In the genomic region with DNA sequence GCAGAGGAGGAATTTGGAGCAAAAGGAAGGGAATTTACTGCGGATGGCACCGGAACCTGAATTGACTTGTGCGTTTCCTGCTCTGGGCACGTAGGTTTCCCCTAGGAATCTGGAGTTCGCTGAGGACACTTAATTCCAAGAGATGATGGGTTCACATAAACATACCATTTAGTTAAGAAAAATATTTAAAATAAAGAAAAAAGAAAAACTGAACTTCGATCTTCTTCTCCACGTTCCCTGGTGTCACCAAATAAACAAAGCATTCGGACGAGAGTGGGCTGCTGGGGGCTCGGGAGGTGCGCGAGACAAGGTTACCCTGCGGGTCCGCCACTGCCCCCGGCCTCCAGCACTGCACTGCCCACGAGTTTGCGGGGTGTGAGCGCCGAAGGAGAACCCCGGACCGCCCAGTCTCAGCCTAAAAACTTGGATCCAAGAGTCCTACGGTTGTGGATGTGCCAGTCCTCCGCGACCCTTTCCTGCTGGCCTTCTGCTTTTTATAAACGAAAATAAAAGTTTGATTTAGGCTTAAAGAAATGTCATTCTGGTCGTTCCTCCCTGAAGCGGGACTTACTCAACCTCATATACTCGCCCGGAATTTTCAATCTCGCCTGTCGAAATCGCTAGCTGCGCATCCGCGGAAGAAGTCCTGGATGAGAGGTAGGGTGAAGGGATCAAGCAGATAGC, we compare ENCODE assay signal across 8 cellular contexts. TPM values are rescaled to one million over a fixed set of nuclear protein-coding genes. Genes with fewer than 3 reads are reported as not detected.
DNase-seq lines count a peak whose midpoint lies in the region; ATAC-seq and TF ChIP-seq lines count a peak whose summit lies in the region.

No MANE protein-coding gene starts in this region.

- no peak for TF ChIP-seq CTCF in coronary artery (IDR thresholded peaks at IDR 0.05)

- H3K27ac ChIP-seq in coronary artery = peak overlapping the region; percentile 0 to 79

- 0 out of 2 replicates have a peak, but pooled peaks have one; percentile 25 for TF ChIP-seq RAD21 in Ishikawa (IDR thresholded peaks at IDR 0.05; ENCODE audit: low read depth)

- peak; percentile 6 for ATAC-seq in GM18517 (IDR thresholded peaks at IDR 0.05; ENCODE audit: unreplicated experiment)

- no peak for TF ChIP-seq EP300 in Ishikawa (IDR thresholded peaks at IDR 0.05; ENCODE audit: borderline replicate concordance)

- DNase-seq in coronary artery (ENCODE audit: low spot score) (no peak), myocyte (ENCODE audit: low read depth) (peak; percentile 9), ureter (ENCODE audit: low spot score) (no peak), NCI-H2196 treated with DMSO at 0.1 percent for 48 hours (lab: John Stamatoyannopoulos, UW; ENCODE audit: unreplicated experiment) (no peak), kidney tubule cell (ENCODE audit: low spot score) (no peak), NAMALWA (ENCODE audit: low spot score) (no peak)

- H3K4me3 ChIP-seq in coronary artery = peak overlapping the region; percentile 90

TF ChIP-seq in Ishikawa, 13 proteins besides CTCF, POLR2A, EP300 and RAD21:
- TF ChIP-seq YY1 (IDR thresholded peaks at IDR 0.05; ENCODE audit: low read depth) (no peak), TEAD4 (IDR thresholded peaks at IDR 0.05) (no peak), CREB1 (IDR thresholded peaks at IDR 0.05; ENCODE audit: low read depth) (no peak), EGR1 (IDR thresholded peaks at IDR 0.05) (no peak), ZBTB7A (IDR thresholded peaks at IDR 0.05; ENCODE audit: low read depth) (no peak), TCF12 (IDR thresholded peaks at IDR 0.05; ENCODE audit: low read depth) (no peak), NFIC (IDR thresholded peaks at IDR 0.05) (no peak), TAF1 (IDR thresholded peaks at IDR 0.05; ENCODE audit: low read depth) (no peak)
TF ChIP-seq in Ishikawa: peak in this region for 0.

RNA-seq across cellular contexts. Expression of gene SKIDA1, which starts 30.3 kb away (rescaled TPM):
- total RNA-seq in myocyte = 0.26 and 0.37 TPM in 2 replicates
- polyA plus RNA-seq in myocyte (2012) = 0.16 TPM
- total RNA-seq in ureter = 3.6 TPM

RNA-seq across cellular contexts. Expression of gene MLLT10, which starts 38.9 kb away (rescaled TPM):
- 15.5 and 20.4 TPM in 2 replicates for total RNA-seq in myocyte
- 13.4 TPM for polyA plus RNA-seq in myocyte (2012)
- 83.7 TPM for total RNA-seq in ureter
